8 cellular contexts compared by ENCODE assay signal in the genomic region with DNA sequence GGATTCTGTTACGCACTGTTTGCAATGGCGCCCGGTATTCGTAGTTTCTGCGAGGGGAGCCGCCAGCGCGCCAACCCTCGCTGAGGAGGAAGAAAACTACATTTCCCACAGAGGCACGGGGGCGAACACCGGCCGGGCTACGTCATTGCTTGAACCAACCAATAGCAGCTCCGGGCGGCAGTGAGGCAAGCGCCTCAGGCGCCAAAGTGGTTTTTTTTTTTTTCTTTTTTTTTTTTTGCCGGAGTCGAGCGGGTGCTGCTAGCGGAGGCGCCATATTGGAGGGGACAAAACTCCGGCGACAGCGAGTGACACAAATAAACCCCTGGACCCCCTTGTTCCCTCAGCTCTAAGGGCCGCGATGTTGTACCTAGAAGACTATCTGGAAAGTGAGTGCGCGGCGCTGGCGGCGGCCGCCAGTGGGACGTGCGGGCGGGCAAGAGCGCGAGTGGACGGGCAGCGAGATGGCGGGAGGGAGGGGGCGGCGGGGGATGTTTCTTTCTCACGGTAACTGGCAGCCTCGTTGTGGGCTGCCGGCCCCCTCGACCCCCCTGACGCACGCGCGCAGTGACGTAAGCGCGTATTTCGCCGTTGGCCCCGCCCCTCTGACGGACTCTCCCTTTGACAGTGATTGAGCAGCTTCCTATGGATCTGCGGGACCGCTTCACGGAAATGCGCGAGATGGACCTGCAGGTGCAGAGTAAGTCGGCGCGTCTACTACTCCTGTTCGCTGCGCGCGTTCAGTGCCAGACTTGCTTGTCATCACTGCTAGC. TPM values are rescaled to one million over a fixed set of nuclear protein-coding genes. Genes with fewer than 3 reads are reported as not detected.
DNase-seq lines count a peak whose midpoint lies in the region; ATAC-seq and TF ChIP-seq lines count a peak whose summit lies in the region.

A gene with protein sequence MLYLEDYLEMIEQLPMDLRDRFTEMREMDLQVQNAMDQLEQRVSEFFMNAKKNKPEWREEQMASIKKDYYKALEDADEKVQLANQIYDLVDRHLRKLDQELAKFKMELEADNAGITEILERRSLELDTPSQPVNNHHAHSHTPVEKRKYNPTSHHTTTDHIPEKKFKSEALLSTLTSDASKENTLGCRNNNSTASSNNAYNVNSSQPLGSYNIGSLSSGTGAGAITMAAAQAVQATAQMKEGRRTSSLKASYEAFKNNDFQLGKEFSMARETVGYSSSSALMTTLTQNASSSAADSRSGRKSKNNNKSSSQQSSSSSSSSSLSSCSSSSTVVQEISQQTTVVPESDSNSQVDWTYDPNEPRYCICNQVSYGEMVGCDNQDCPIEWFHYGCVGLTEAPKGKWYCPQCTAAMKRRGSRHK (plus strand): TSS at position 239 of the 770 bp plus-strand sequence. CDS start 120 bp downstream, at position 359.

- intact Hi-C loops in Panc1 (cut with micrococcal nuclease; ENCODE audit: unreplicated experiment): no loop called here

- H3K9me3 Mint-ChIP-seq in activated T-cell treated with anti-CD3 and anti-CD28 coated beads, Interleukin-2, amount 50 U/mL, for 4 hours: no peaks in the 10 kb centered on the region

- peaks cover 3% of the 10 kb centered on the region for H3K36me3 Mint-ChIP-seq in activated T-cell treated with anti-CD3 and anti-CD28 coated beads, Interleukin-2, amount 50 U/mL, for 4 hours (ENCODE audit: insufficient read depth)

- no TSS peak for BruUV-seq in Panc1 (replicated peaks; lab: Mats Ljungman, UMichigan)

- peak within 1 kb of the TSS; percentile 96 for H3K4me3 Mint-ChIP-seq in activated T-cell treated with anti-CD3 and anti-CD28 coated beads, Interleukin-2, amount 50 U/mL, for 4 hours

- peaks cover 24% of the 10 kb centered on the region for H3K36me3 ChIP-seq in Panc1 (ENCODE audit: control insufficient read depth, insufficient read depth, low read length)
- H3K36me3 ChIP-seq in mucosa of rectum (ENCODE audit: control insufficient read depth in 2 of 2, insufficient read depth in 2 of 2, low read length in 2 of 2): peaks cover 9 to 14% of the 10 kb centered on the region in 2 donors

- DNase-seq in DMS53 (lab: John Stamatoyannopoulos, UW) (peak; percentile 100), KG1 (lab: John Stamatoyannopoulos, UW) (peak; percentile 92), Panc1 (ENCODE audit: low read depth, low spot score) (peak; percentile 95), erythroblast (lab: John Stamatoyannopoulos, UW) (peak; percentile 99)
- peak; percentile 98 for DNase-seq in activated T-cell treated with anti-CD3 and anti-CD28 coated beads, Interleukin-2, amount 50 U/mL, for 4 hours
- peak; percentile 98 for DNase-seq in stimulated activated CD8-positive, alpha-beta memory T cell treated with anti-CD3 and anti-CD28 coated beads, Interleukin-4, amount 100 ng/mL, for 48 hours

- H3K27me3 Mint-ChIP-seq in activated T-cell treated with anti-CD3 and anti-CD28 coated beads, Interleukin-2, amount 50 U/mL, for 4 hours (ENCODE audit: low read depth): peaks cover 16% of the 10 kb centered on the region

- peak within 1 kb of the TSS; percentile 83 for H3K27ac ChIP-seq in Panc1 (ENCODE audit: low read length)
- peak within 1 kb of the TSS; percentile 97 to 98 for H3K27ac ChIP-seq in mucosa of rectum (ENCODE audit: low read depth in 2 of 2, low read length in 2 of 2)

- POLR2A ChIA-PET in Panc1 (lab: Charles Lee): interaction anchor here (0.6 to 0.7 kb wide), 2 partner anchors 629 to 866 kb away, joined by 3 to 5 read pairs; no protein-coding TSS in a partner anchor

- ATAC-seq in GM21723 (IDR thresholded peaks at IDR 0.05; ENCODE audit: unreplicated experiment): peak; percentile 98
- ATAC-seq in Panc1: peak; percentile 99
- ATAC-seq in activated T-cell treated with anti-CD3 and anti-CD28 coated beads, Interleukin-2, amount 50 U/mL, for 4 hours: peak; percentile 94 to 95

- in situ Hi-C loops in Panc1 (cut with HindIII; ENCODE audit: low pct_unique_long_range_greater_than_20kb, low sequenced_read_pairs): no loop called here

- peaks cover 25% of the 10 kb centered on the region for H3K4me1 Mint-ChIP-seq in activated T-cell treated with anti-CD3 and anti-CD28 coated beads, Interleukin-2, amount 50 U/mL, for 4 hours (ENCODE audit: low read depth)

- peak within 1 kb of the TSS; percentile 56 to 86 for H3K9ac ChIP-seq in mucosa of rectum (ENCODE audit: low read depth in 1 of 2, low read length in 2 of 2)

- TF ChIP-seq CTCF in Panc1 (IDR thresholded peaks at IDR 0.05): no peak

- CTCF ChIA-PET in Panc1 (lab: Charles Lee): interaction anchor here (0.6 to 1.1 kb wide), 4 partner anchors 73 to 159 kb away, joined by 3 to 9 read pairs (median 4); no protein-coding TSS in a partner anchor

- H3K4me1 ChIP-seq in Panc1 (ENCODE audit: control insufficient read depth, insufficient read depth, low read length) (peaks cover 13% of the 10 kb centered on the region), mucosa of rectum (ENCODE audit: control insufficient read depth in 2 of 2, insufficient read depth in 2 of 2, low read length in 2 of 2) (peaks cover 8 to 14% of the 10 kb centered on the region in 2 donors)

- H3K4me3 ChIP-seq in Panc1 (ENCODE audit: low read depth in 2 of 2, low read length in 2 of 2) (peak within 1 kb of the TSS; percentile 96 to 99), mucosa of rectum (ENCODE audit: low read length in 2 of 2) (peak within 1 kb of the TSS; percentile 75 to 92)

- peak; percentile 74 for TF ChIP-seq POLR2A in erythroblast (IDR thresholded peaks at IDR 0.05; ENCODE audit: low read length)

- no peaks in the 10 kb centered on the region for H3K9me3 ChIP-seq in Panc1 (ENCODE audit: control insufficient read depth, insufficient read depth, low read depth, low read length)
- H3K9me3 ChIP-seq in mucosa of rectum (ENCODE audit: control insufficient read depth in 2 of 2, low read length in 2 of 2): no peaks in the 10 kb centered on the region

- H3K27me3 ChIP-seq in Panc1 (ENCODE audit: control insufficient read depth, insufficient read depth, low read length) (no peaks in the 10 kb centered on the region), mucosa of rectum (ENCODE audit: control insufficient read depth in 2 of 2, insufficient read depth in 2 of 2, low read length in 2 of 2) (no peaks in the 10 kb centered on the region)

RNA-seq across cellular contexts. Expression of the gene that starts here (rescaled TPM):
- 9.1 TPM for total RNA-seq in Panc1 (2021; ENCODE audit: unreplicated experiment)
- polyA plus RNA-seq in Panc1 (2012; ENCODE audit: insufficient read length): 4.3 TPM
- 10 to 100 TPM; 23.9 to 29.4 (median 27.5) TPM for total RNA-seq in activated T-cell treated with anti-CD3 and anti-CD28 coated beads, Interleukin-2, amount 50 U/mL, for 4 hours

Comparison
In these comparisons a context has a peak if more than half of its experiments do, and no peak if none do; other contexts are left out.
1. Peak in every context shown above with its lines: DNase-seq, ATAC-seq, H3K4me3 ChIP-seq and H3K27ac ChIP-seq.